In genomic region chrX:69222103-69223090, GRCh38 we compare ENCODE assay signal across 2 cellular contexts.
TF ChIP-seq lines count a peak whose summit lies in the region.

No MANE protein-coding gene starts in this region.

TF ChIP-seq in HCT116, 20 proteins besides CTCF, POLR2A, EP300 and RAD21 (continued from another document):
- no peak for TF ChIP-seq JUND (IDR thresholded peaks at IDR 0.05)
- TF ChIP-seq EZH2phosphoT487 (IDR thresholded peaks at IDR 0.05; ENCODE audit: borderline replicate concordance) = no peak
- no peak for TF ChIP-seq EZH2 (IDR thresholded peaks at IDR 0.05)
- no peak for TF ChIP-seq ZBTB33 (IDR thresholded peaks at IDR 0.05; ENCODE audit: extremely low read depth, insufficient replicate concordance, low read length)
- no peak for TF ChIP-seq ZNF274 (IDR thresholded peaks at IDR 0.05; ENCODE audit: low read depth, low read length)
- TF ChIP-seq CEBPB (IDR thresholded peaks at IDR 0.05; ENCODE audit: low read depth) = no peak
- no peak for TF ChIP-seq YY1 (IDR thresholded peaks at IDR 0.05; ENCODE audit: extremely low read depth, insufficient replicate concordance, low read depth, low read length)

TF ChIP-seq in liver, 16 proteins besides CTCF, POLR2A, EP300 and RAD21 (continued from another document):
- no peak for TF ChIP-seq ZBTB33 (IDR thresholded peaks at IDR 0.05)
TF ChIP-seq in liver: peak in this region for 0.
